1 cellular context compared by ENCODE assay signal in genomic region chr7:105010538-105011523, GRCh38.
TF ChIP-seq lines count a peak whose summit lies in the region.

No MANE protein-coding gene starts in this region.

TF ChIP-seq in WTC11, 78 proteins besides CTCF, POLR2A, EP300 and RAD21 (continued from another document):
- TF ChIP-seq ZNF281 (CRISPR knock-in tag; IDR thresholded peaks at IDR 0.05) (no peak), NFATC4 (CRISPR knock-in tag; IDR thresholded peaks at IDR 0.05) (no peak), ZNF232 (CRISPR knock-in tag; IDR thresholded peaks at IDR 0.05) (no peak), CREM (CRISPR knock-in tag; IDR thresholded peaks at IDR 0.05) (no peak), MXD4 (CRISPR knock-in tag; IDR thresholded peaks at IDR 0.05; ENCODE audit: borderline replicate concordance) (no peak), ATF6 (CRISPR knock-in tag; IDR thresholded peaks at IDR 0.05) (no peak), ATF1 (CRISPR knock-in tag; IDR thresholded peaks at IDR 0.05) (no peak), ZNF425 (CRISPR knock-in tag; conservative IDR thresholded peaks at IDR 0.05) (no peak), OVOL2 (CRISPR knock-in tag; IDR thresholded peaks at IDR 0.05; ENCODE audit: borderline replicate concordance) (no peak), STAT6 (CRISPR knock-in tag; conservative IDR thresholded peaks at IDR 0.05; ENCODE audit: low read depth) (no peak)
